Comparison of ENCODE assay signal across 8 cellular contexts in the genomic region with DNA sequence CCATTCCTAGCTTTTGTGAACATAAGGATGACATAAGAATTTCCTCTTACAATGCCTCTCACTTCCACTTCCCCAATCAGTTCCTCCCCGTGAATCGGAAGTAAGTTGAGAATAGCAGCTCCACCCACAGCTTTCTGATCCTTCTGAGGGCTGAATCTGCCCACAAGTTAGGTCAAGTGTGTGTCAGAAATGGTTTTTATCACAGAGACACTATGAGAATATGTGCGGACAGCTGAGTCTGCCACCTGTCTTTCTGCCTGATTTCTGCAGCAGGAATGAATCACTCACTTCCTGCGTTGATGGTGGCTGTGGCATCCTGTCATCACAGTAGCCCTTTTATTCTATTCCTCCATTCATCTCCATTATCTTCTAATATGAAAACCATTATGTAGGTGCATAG.
A peak's percentile ranks its signal among the peaks of the same experiment; 100 is the strongest.
DNase-seq lines count a peak whose midpoint lies in the region; ATAC-seq and TF ChIP-seq lines count a peak whose summit lies in the region.

No MANE protein-coding gene starts in this region.

- ATAC-seq in HG03196 (IDR thresholded peaks at IDR 0.05; ENCODE audit: unreplicated experiment): peak; percentile 94
- peak; percentile 87 for ATAC-seq in stimulated activated effector memory CD8-positive, alpha-beta T cell treated with anti-CD3 and anti-CD28 coated beads, Interleukin-12 subunit alpha, Interleukin-12 subunit beta, amount 100 ng/mL, for 72 hours
- ATAC-seq in GM23338: no peak

- peak; percentile 50 for TF ChIP-seq CTCF in fibroblast of villous mesenchyme (IDR thresholded peaks at IDR 0.05; ENCODE audit: insufficient read depth, low read depth, low read length)
- 0 out of 4 replicates have a peak, but pooled peaks of 1 of the 2 experiments have one; percentile 11 for TF ChIP-seq CTCF in GM23338 (conservative IDR thresholded peaks at IDR 0.05; ENCODE audit: low read depth in 2 of 2)

- H3K9me2 ChIP-seq in GM23338 (ENCODE audit: insufficient read depth): no peaks in the 10 kb centered on the region

- no peaks in the 10 kb centered on the region for H3K79me2 ChIP-seq in GM23338 (replicated peaks; ENCODE audit: insufficient read depth)

- H3K36me3 ChIP-seq in GM23338 (ENCODE audit: insufficient read depth): no peaks in the 10 kb centered on the region

- H4K20me1 ChIP-seq in GM23338 (replicated peaks; ENCODE audit: insufficient read depth): no peaks in the 10 kb centered on the region

- no peak overlapping the region for H3K4me2 ChIP-seq in GM23338

- no peaks in the 10 kb centered on the region for H3K4me1 ChIP-seq in GM23338 (ENCODE audit: insufficient read depth)

- no peaks in the 10 kb centered on the region for H3K27me3 ChIP-seq in GM23338 (ENCODE audit: insufficient read depth)

- no peak overlapping the region for H3K4me3 ChIP-seq in fibroblast of villous mesenchyme (ENCODE audit: low read depth, low read length)
- no peak overlapping the region for H3K4me3 ChIP-seq in GM23338

- peak; percentile 79 for DNase-seq in DMS53 (lab: John Stamatoyannopoulos, UW)
- DNase-seq in GM19238 (ENCODE audit: insufficient read length, low spot score): peak; percentile 36
- peak; percentile 93 for DNase-seq in RPMI7951 (ENCODE audit: low read depth)
- peak; percentile 45 for DNase-seq in fibroblast of villous mesenchyme (ENCODE audit: low read depth)
- DNase-seq in stimulated activated effector memory CD8-positive, alpha-beta T cell treated with anti-CD3 and anti-CD28 coated beads, Interleukin-12 subunit alpha, Interleukin-12 subunit beta, amount 100 ng/mL, for 72 hours (ENCODE audit: low spot score in 2 of 2): no peak
- DNase-seq in NCI-H526 treated with DMSO at 0.1 percent for 48 hours (lab: John Stamatoyannopoulos, UW): no peak
- no peak for DNase-seq in GM23338 (ENCODE audit: low spot score)

- H3K27ac Mint-ChIP-seq in stimulated activated effector memory CD8-positive, alpha-beta T cell treated with anti-CD3 and anti-CD28 coated beads, Interleukin-12 subunit alpha, Interleukin-12 subunit beta, amount 100 ng/mL, for 72 hours: no peak overlapping the region
- H3K27ac Mint-ChIP-seq in GM23338: no peak overlapping the region

- H3K4me1 Mint-ChIP-seq in stimulated activated effector memory CD8-positive, alpha-beta T cell treated with anti-CD3 and anti-CD28 coated beads, Interleukin-12 subunit alpha, Interleukin-12 subunit beta, amount 100 ng/mL, for 72 hours: peaks cover 25% of the 10 kb centered on the region
- H3K4me1 Mint-ChIP-seq in GM23338: peaks cover 8% of the 10 kb centered on the region

- H3K27me3 Mint-ChIP-seq in GM23338 (ENCODE audit: insufficient read depth, low read depth, poor library complexity): peaks cover 7% of the 10 kb centered on the region

- no peaks in the 10 kb centered on the region for H3K9me3 Mint-ChIP-seq in stimulated activated effector memory CD8-positive, alpha-beta T cell treated with anti-CD3 and anti-CD28 coated beads, Interleukin-12 subunit alpha, Interleukin-12 subunit beta, amount 100 ng/mL, for 72 hours
- no peaks in the 10 kb centered on the region for H3K9me3 Mint-ChIP-seq in GM23338

- H3K36me3 Mint-ChIP-seq in stimulated activated effector memory CD8-positive, alpha-beta T cell treated with anti-CD3 and anti-CD28 coated beads, Interleukin-12 subunit alpha, Interleukin-12 subunit beta, amount 100 ng/mL, for 72 hours: no peaks in the 10 kb centered on the region
- no peaks in the 10 kb centered on the region for H3K36me3 Mint-ChIP-seq in GM23338 (ENCODE audit: low read depth)

- no peak overlapping the region for H3K4me3 Mint-ChIP-seq in stimulated activated effector memory CD8-positive, alpha-beta T cell treated with anti-CD3 and anti-CD28 coated beads, Interleukin-12 subunit alpha, Interleukin-12 subunit beta, amount 100 ng/mL, for 72 hours
- H3K4me3 Mint-ChIP-seq in GM23338: no peak overlapping the region

- H2AFZ ChIP-seq in GM23338: no peak overlapping the region

- no peak overlapping the region for H3K27ac ChIP-seq in GM23338 (ENCODE audit: low read depth)

- no peaks in the 10 kb centered on the region for H3F3A ChIP-seq in GM23338 (replicated peaks; ENCODE audit: low read depth)

TF ChIP-seq in GM23338, 12 proteins besides CTCF, POLR2A, EP300 and RAD21 (continues in another document):
- TF ChIP-seq STAT1 (IDR thresholded peaks at IDR 0.05; ENCODE audit: unreplicated experiment) (no peak), ZNF114 (CRISPR knock-in tag; IDR thresholded peaks at IDR 0.05) (no peak), CREB1 (CRISPR knock-in tag; IDR thresholded peaks at IDR 0.05; ENCODE audit: low read depth) (no peak), EZH2 (IDR thresholded peaks at IDR 0.05; ENCODE audit: low read depth, unreplicated experiment) (no peak), NANOG (IDR thresholded peaks at IDR 0.05; ENCODE audit: borderline replicate concordance) (no peak), ZNF331 (CRISPR knock-in tag; IDR thresholded peaks at IDR 0.05; ENCODE audit: low read depth) (no peak), JUNB (IDR thresholded peaks at IDR 0.05; ENCODE audit: unreplicated experiment) (no peak)
- TF ChIP-seq, protein P1, sequence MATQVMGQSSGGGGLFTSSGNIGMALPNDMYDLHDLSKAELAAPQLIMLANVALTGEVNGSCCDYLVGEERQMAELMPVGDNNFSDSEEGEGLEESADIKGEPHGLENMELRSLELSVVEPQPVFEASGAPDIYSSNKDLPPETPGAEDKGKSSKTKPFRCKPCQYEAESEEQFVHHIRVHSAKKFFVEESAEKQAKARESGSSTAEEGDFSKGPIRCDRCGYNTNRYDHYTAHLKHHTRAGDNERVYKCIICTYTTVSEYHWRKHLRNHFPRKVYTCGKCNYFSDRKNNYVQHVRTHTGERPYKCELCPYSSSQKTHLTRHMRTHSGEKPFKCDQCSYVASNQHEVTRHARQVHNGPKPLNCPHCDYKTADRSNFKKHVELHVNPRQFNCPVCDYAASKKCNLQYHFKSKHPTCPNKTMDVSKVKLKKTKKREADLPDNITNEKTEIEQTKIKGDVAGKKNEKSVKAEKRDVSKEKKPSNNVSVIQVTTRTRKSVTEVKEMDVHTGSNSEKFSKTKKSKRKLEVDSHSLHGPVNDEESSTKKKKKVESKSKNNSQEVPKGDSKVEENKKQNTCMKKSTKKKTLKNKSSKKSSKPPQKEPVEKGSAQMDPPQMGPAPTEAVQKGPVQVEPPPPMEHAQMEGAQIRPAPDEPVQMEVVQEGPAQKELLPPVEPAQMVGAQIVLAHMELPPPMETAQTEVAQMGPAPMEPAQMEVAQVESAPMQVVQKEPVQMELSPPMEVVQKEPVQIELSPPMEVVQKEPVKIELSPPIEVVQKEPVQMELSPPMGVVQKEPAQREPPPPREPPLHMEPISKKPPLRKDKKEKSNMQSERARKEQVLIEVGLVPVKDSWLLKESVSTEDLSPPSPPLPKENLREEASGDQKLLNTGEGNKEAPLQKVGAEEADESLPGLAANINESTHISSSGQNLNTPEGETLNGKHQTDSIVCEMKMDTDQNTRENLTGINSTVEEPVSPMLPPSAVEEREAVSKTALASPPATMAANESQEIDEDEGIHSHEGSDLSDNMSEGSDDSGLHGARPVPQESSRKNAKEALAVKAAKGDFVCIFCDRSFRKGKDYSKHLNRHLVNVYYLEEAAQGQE (IDR thresholded peaks at IDR 0.05; ENCODE audit: unreplicated experiment): no peak

Comparison
In these comparisons a context has a peak if more than half of its experiments do, and no peak if none do; other contexts are left out.
1. DNase-seq: peak in DMS53 (single experiment), GM19238 (single experiment), RPMI7951 (single experiment) and fibroblast of villous mesenchyme (single experiment); none in stimulated activated effector memory CD8-positive, alpha-beta T cell treated with anti-CD3 and anti-CD28 coated beads, Interleukin-12 subunit alpha, Interleukin-12 subunit beta, amount 100 ng/mL, for 72 hours (0 of 2), NCI-H526 treated with DMSO at 0.1 percent for 48 hours (single experiment) and GM23338 (single experiment).